24 cellular contexts compared by ENCODE assay signal in the genomic region with DNA sequence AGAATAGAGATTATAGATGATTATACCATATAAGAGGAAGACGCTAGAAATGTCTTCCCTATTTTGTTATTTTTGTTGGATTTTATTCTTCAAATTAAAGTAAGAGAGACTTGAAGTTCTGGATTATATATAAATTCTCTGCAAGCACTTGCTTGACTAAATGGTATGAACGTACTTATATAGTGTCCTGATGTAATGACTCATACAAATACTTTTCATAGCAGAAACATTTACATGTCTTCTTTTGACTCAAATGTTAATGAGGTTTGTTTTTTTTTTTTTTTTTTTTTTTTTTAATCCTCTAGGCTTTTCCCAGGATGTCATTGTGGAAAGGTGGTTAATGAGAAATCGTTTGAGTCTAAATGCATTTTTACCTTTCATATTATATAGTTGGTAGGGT. TPM values are rescaled to one million over a fixed set of nuclear protein-coding genes. Genes with fewer than 3 reads are reported as not detected.
DNase-seq lines count a peak whose midpoint lies in the region; ATAC-seq and TF ChIP-seq lines count a peak whose summit lies in the region.
"Had no signal": no experiment of that assay in that cellular context is flagged by ENCODE, and none has a peak within 500 bp of the region (broad histone marks: within the 10 kb centered on the region; RNA-seq: fewer than 3 reads in every experiment).

No MANE protein-coding gene starts in this region.

- no peaks in the 10 kb centered on the region for H3K79me2 ChIP-seq in PC-3 (ENCODE audit: low read length)

- CTCF ChIA-PET in PC-3 (lab: Charles Lee) = no interaction called here

- no peak overlapping the region for H3K9ac ChIP-seq in PC-3 (ENCODE audit: low read length)

- no peak overlapping the region for H2AFZ ChIP-seq in PC-3 (ENCODE audit: low read length)

- no TSS peak for BruUV-seq in PC-3 (replicated peaks; lab: Mats Ljungman, UMichigan)

- H3K4me2 ChIP-seq in PC-3 (ENCODE audit: low read length) = no peak overlapping the region
- H3K4me2 ChIP-seq: GM23338 had no signal

- H3K9me2 ChIP-seq in PC-3 (replicated peaks; ENCODE audit: low read length) = no peaks in the 10 kb centered on the region

- H3K9me3 ChIP-seq in PC-3 (ENCODE audit: low read length) = no peaks in the 10 kb centered on the region
- H3K9me3 ChIP-seq: right atrium auricular region, transverse colon had no signal

- no peak for ATAC-seq in PC-3
- ATAC-seq in HG02763 (IDR thresholded peaks at IDR 0.05; ENCODE audit: unreplicated experiment) = no peak
- ATAC-seq in HG02610 (IDR thresholded peaks at IDR 0.05; ENCODE audit: unreplicated experiment) = no peak
- ATAC-seq: activated CD8-positive, alpha-beta T cell treated with anti-CD3 and anti-CD28 coated beads for 36 hours; GM23338; K562; left ventricle myocardium superior had no signal

- H3K27me3 ChIP-seq in PC-3 (ENCODE audit: low read length) = no peaks in the 10 kb centered on the region
- H3K27me3 ChIP-seq in dorsolateral prefrontal cortex = no peaks in the 10 kb centered on the region
- no peaks in the 10 kb centered on the region for H3K27me3 ChIP-seq in layer of hippocampus (ENCODE audit: control insufficient read depth, insufficient read depth, low read length)
- H3K27me3 ChIP-seq: cardiac muscle cell, right atrium auricular region, transverse colon had no signal

- POLR2A ChIA-PET in PC-3 (lab: Charles Lee; ENCODE audit: unreplicated experiment) = no interaction called here

- H3K36me3 ChIP-seq in PC-3 (ENCODE audit: low read depth, low read length) = no peaks in the 10 kb centered on the region
- H3K36me3 ChIP-seq: cardiac muscle cell, right atrium auricular region, transverse colon had no signal

- H3K27ac ChIP-seq in PC-3 (ENCODE audit: low read length) (no peak overlapping the region), dorsolateral prefrontal cortex (peak overlapping the region in 51 of 59 donors; percentile 6 to 90 (median 77)), layer of hippocampus (ENCODE audit: low read depth, low read length) (peak overlapping the region; percentile 47)
- H3K27ac ChIP-seq: cardiac muscle cell, right atrium auricular region, transverse colon had no signal

- H3K4me3 ChIP-seq in PC-3 (ENCODE audit: low read length) (no peak overlapping the region), dorsolateral prefrontal cortex (peak overlapping the region in 2 of 59 donors; percentile 43 to 61)
- H3K4me3 ChIP-seq: cardiac muscle cell, GM23338, K562, right atrium auricular region, transverse colon had no signal

- TF ChIP-seq CTCF in PC-3 (conservative IDR thresholded peaks at IDR 0.05; ENCODE audit: low read depth, low read length) (no peak), dorsolateral prefrontal cortex (IDR thresholded peaks at IDR 0.05 in 54 of 56, conservative IDR thresholded peaks at IDR 0.05 in 2 of 56; ENCODE audit: low read depth in 1 of 56, partially characterized antibody in 56 of 56) (no peak)

- peaks cover 9% of the 10 kb centered on the region for H3K4me1 ChIP-seq in PC-3 (ENCODE audit: insufficient read depth, low read length)
- H3K4me1 ChIP-seq: transverse colon had no signal

- H4K20me1 ChIP-seq in PC-3 (ENCODE audit: low read length) = no peaks in the 10 kb centered on the region

- peak; percentile 33 for DNase-seq in COLO829 (ENCODE audit: low spot score)
- peak; percentile 20 for DNase-seq in PC-3
- DNase-seq in dorsolateral prefrontal cortex = no peak
- no peak for DNase-seq in UCSD-AML1 (lab: John Stamatoyannopoulos, UW; ENCODE audit: unreplicated experiment)
- DNase-seq in DMS114 treated with DMSO at 0.1 percent for 48 hours (lab: John Stamatoyannopoulos, UW; ENCODE audit: unreplicated experiment) = no peak
- DNase-seq: activated B cell treated with CpG ODN at 0.5 μM for 24 hours; activated CD8-positive, alpha-beta T cell treated with anti-CD3 and anti-CD28 coated beads for 36 hours; activated T-cell treated with anti-CD3 and anti-CD28 coated beads, Interleukin-2, amount 50 U/mL, for 48 hours; CD8-positive, alpha-beta memory T cell; DMS79 treated with DMSO at 0.1 percent for 48 hours; effector CD4-positive, alpha-beta T cell; foreskin melanocyte; left ventricle myocardium superior; MV-4-11; NCI-H187 treated with DMSO at 0.1 percent for 48 hours; stimulated activated naive CD4-positive, alpha-beta T cell; transverse colon had no signal

- no peaks in the 10 kb centered on the region for H3F3A ChIP-seq in PC-3 (ENCODE audit: low read length, unreplicated experiment)

- intact Hi-C loops in PC-3 (cut with micrococcal nuclease) = no loop called here
- intact Hi-C loops in dorsolateral prefrontal cortex (cut with DNase I) = no loop called here

RNA-seq across cellular contexts. Expression of a gene that starts 55.0 kb away (rescaled TPM):
- total RNA-seq in PC-3 (2014; rRNA removed) = not detected in 2 replicates
- total RNA-seq in dorsolateral prefrontal cortex = 10 to 100 TPM in 116 of 120 experiments, 1 to 10 TPM in 4; 7.9 to 33.2 (median 16.3) TPM
- total RNA-seq: K562 had no signal

Comparison
In these comparisons a context has a peak if more than half of its experiments do, and no peak if none do; other contexts are left out.
1. DNase-seq: peak in COLO829 (single experiment) and PC-3 (single experiment); none in dorsolateral prefrontal cortex (0 of 10), UCSD-AML1 (single experiment) and DMS114 treated with DMSO at 0.1 percent for 48 hours (single experiment).